Comparison of ENCODE assay signal across 8 cellular contexts in genomic region chr11:7665473-7666291, GRCh38. TPM values are rescaled to one million over a fixed set of nuclear protein-coding genes. Genes with fewer than 3 reads are reported as not detected.
DNase-seq lines count a peak whose midpoint lies in the region; ATAC-seq and TF ChIP-seq lines count a peak whose summit lies in the region.

No MANE protein-coding gene starts in this region.

- H3K9ac ChIP-seq in GM23248 (no peak overlapping the region), KMS-11 (no peak overlapping the region)

- no peak overlapping the region for H3K4me3 ChIP-seq in GM12864 (ENCODE audit: low read depth, low read length)
- no peak overlapping the region for H3K4me3 ChIP-seq in GM23248
- no peak overlapping the region for H3K4me3 ChIP-seq in KMS-11 (IDR thresholded peaks at IDR 0.05; ENCODE audit: insufficient read depth, low read depth, low read length)
- H3K4me3 ChIP-seq in sigmoid colon, result no peak overlapping the region

- H3K27me3 ChIP-seq in GM23248 (replicated peaks; ENCODE audit: insufficient read depth) (no peaks in the 10 kb centered on the region), KMS-11 (ENCODE audit: insufficient read depth, low read depth) (no peaks in the 10 kb centered on the region), sigmoid colon (no peaks in the 10 kb centered on the region)

- peak; percentile 95 to 97 for ATAC-seq in left cardiac atrium

- WGBS in GM23248 (ENCODE audit: low coverage in 1 of 2, low lambda C conversion rate in 2 of 2, missing lambda C conversion rate in 2 of 2), 2 experiments, result 35 to 36% methylated on average over 20 of the region's 20 CpGs
- WGBS in sigmoid colon, 2 donors, result 35 to 49% methylated on average over 20 of the region's 20 CpGs

- H3K27ac ChIP-seq in GM23248, result no peak overlapping the region
- H3K27ac ChIP-seq in KMS-11, result no peak overlapping the region
- no peak overlapping the region for H3K27ac ChIP-seq in sigmoid colon

- H3K4me1 ChIP-seq in GM23248 (ENCODE audit: insufficient read depth) (no peaks in the 10 kb centered on the region), KMS-11 (ENCODE audit: low read depth, poor library complexity, severe bottlenecking) (peaks cover 4% of the 10 kb centered on the region), sigmoid colon (no peaks in the 10 kb centered on the region)

- H4K20me1 ChIP-seq in GM23248 (ENCODE audit: insufficient read depth) (no peaks in the 10 kb centered on the region), KMS-11 (ENCODE audit: insufficient read depth) (no peaks in the 10 kb centered on the region)

- H3K9me3 ChIP-seq in GM23248 (ENCODE audit: low read depth) (no peaks in the 10 kb centered on the region), sigmoid colon (peaks cover 0 to 4% (median 0%) of the 10 kb centered on the region in 4 donors)

- in situ Hi-C loops in GM23248 (cut with MboI), result no loop called here

- H3K36me3 ChIP-seq in GM23248 (ENCODE audit: low read depth) (no peaks in the 10 kb centered on the region), KMS-11 (ENCODE audit: insufficient read depth) (no peaks in the 10 kb centered on the region), sigmoid colon (no peaks in the 10 kb centered on the region)

- no peaks in the 10 kb centered on the region for H3K9me2 ChIP-seq in GM23248 (ENCODE audit: insufficient read depth)

- no peak for TF ChIP-seq POLR2A in sigmoid colon (IDR thresholded peaks at IDR 0.05)

- H3K4me2 ChIP-seq in GM23248 (ENCODE audit: unreplicated experiment) (no peak overlapping the region), KMS-11 (no peak overlapping the region)

- no peaks in the 10 kb centered on the region for H3F3A ChIP-seq in GM23248 (ENCODE audit: insufficient read depth)

- intact Hi-C loops in left cardiac atrium (cut with DNase I), result loop anchor here (5.0 to 10.0 kb wide), 2 partner anchors 93 to 221 kb away; no protein-coding TSS in a partner anchor
- intact Hi-C loops in sigmoid colon (cut with DNase I), result loop anchor here (5.0 kb wide), 1 partner anchor 153 kb away; the partner anchor contains the start of gene PPFIBP2

- TF ChIP-seq CTCF in GM12864 (IDR thresholded peaks at IDR 0.05; ENCODE audit: low read depth, low read length, missing control alignments), result peak; percentile 97
- peak; percentile 91 for TF ChIP-seq CTCF in KMS-11 (conservative IDR thresholded peaks at IDR 0.05; ENCODE audit: low read depth, low read length)
- TF ChIP-seq CTCF in sigmoid colon (IDR thresholded peaks at IDR 0.05), result peak; percentile 31 to 67 (median 40)

- no peak for TF ChIP-seq EP300 in sigmoid colon (IDR thresholded peaks at IDR 0.05)

- DNase-seq in GM12864 (ENCODE audit: low read depth) (peak; percentile 57), GM23248 (peak; percentile 82), SKM-1 treated with dmso at 0.1 percent for 144 hours (lab: John Stamatoyannopoulos, UW; ENCODE audit: unreplicated experiment) (peak; percentile 44), left cardiac atrium (peak; percentile 80), sigmoid colon (peak; percentile 87), GOT3 (lab: John Stamatoyannopoulos, UW) (no peak)
- peak; percentile 49 for DNase-seq in activated naive CD8-positive, alpha-beta T cell treated with anti-CD3 and anti-CD28 coated beads, Interleukin-2, amount 50 U/mL, for 16 hours (ENCODE audit: low read depth, low spot score)

- H2AFZ ChIP-seq in GM23248 (peak overlapping the region; percentile 62), KMS-11 (ENCODE audit: low read depth) (peak overlapping the region; percentile 41; the same call in 1 of the 2 replicates)

- H3K79me2 ChIP-seq in GM23248 (ENCODE audit: insufficient read depth) (no peaks in the 10 kb centered on the region), KMS-11 (ENCODE audit: insufficient read depth, low read depth) (no peaks in the 10 kb centered on the region)

RNA-seq across cellular contexts. Expression of gene CYB5R2, which starts 7.6 kb away (rescaled TPM):
- 6.2 and 11.5 TPM in 2 replicates for total RNA-seq in GM23248 (2014; rRNA removed; shearing (Covaris generic))
- polyA plus RNA-seq in GM23248 (2016; fragmentation: Nextera tagmentation; extraction: Ambion mirVana) (16.1 and 16.4 TPM in 2 replicates), sigmoid colon (1 to 10 TPM; 3.0 to 7.8 (median 6.7) TPM)
- total RNA-seq in left cardiac atrium (1 to 10 TPM; 3.3 to 3.7 TPM), sigmoid colon (1 to 10 TPM; 1.4 to 4.6 (median 3.1) TPM)

RNA-seq across cellular contexts. Expression of gene OVCH2, which starts 40.6 kb away (rescaled TPM):
- not detected in 2 replicates for total RNA-seq in GM23248 (2014; rRNA removed; shearing (Covaris generic))
- polyA plus RNA-seq in GM23248 (2016; fragmentation: Nextera tagmentation; extraction: Ambion mirVana) (0.14 and 0.34 TPM in 2 replicates), sigmoid colon (not detected)
- total RNA-seq in left cardiac atrium (not detected), sigmoid colon (not detected)

Comparison
In these comparisons a context has a peak if more than half of its experiments do, and no peak if none do; other contexts are left out.
1. CTCF ChIP-seq: peak in every context shown above with its lines; median percentile 97 in GM12864; 91 in KMS-11; 40 in sigmoid colon.